ENCODE assay signal across 8 cellular contexts in genomic region chrX:153582896-153583295, GRCh38. TPM values are rescaled to one million over a fixed set of nuclear protein-coding genes. Genes with fewer than 3 reads are reported as not detected.
DNase-seq lines count a peak whose midpoint lies in the region; ATAC-seq and TF ChIP-seq lines count a peak whose summit lies in the region.

No MANE protein-coding gene starts in this region.

- ATAC-seq in GM18867 (IDR thresholded peaks at IDR 0.05; ENCODE audit: unreplicated experiment): peak; percentile 94
- peak; percentile 99 for ATAC-seq in HG02938 (IDR thresholded peaks at IDR 0.05; ENCODE audit: unreplicated experiment)
- ATAC-seq in memory B cell (ENCODE audit: low read depth): peak; percentile 100

- no peaks in the 10 kb centered on the region for H3K9me3 Mint-ChIP-seq in memory B cell

- no peaks in the 10 kb centered on the region for H3K27me3 ChIP-seq in OCI-LY3 (ENCODE audit: low read depth, low read length)
- H3K27me3 ChIP-seq in uterus: no peaks in the 10 kb centered on the region

- H2AFZ ChIP-seq in OCI-LY3 (ENCODE audit: low read depth, low read length): no peak overlapping the region

- TF ChIP-seq CTCF in OCI-LY3 (IDR thresholded peaks at IDR 0.05; ENCODE audit: low read depth, low read length) (no peak), uterus (IDR thresholded peaks at IDR 0.05) (no peak)

- intact Hi-C loops in uterus (cut with DNase I; ENCODE audit: low total_unique reads): no loop called here

- DNase-seq in activated T-helper 1 cell treated with Interleukin-2 at 50 U/mL for 16 hours (ENCODE audit: low read depth) (peak; percentile 37), memory B cell (ENCODE audit: low spot score in 2 of 2) (peak; percentile 27 to 69), uterus (no peak), NCI-H2196 treated with DMSO at 0.1 percent for 48 hours (lab: John Stamatoyannopoulos, UW; ENCODE audit: unreplicated experiment) (no peak), DMS79 treated with DMSO at 0.1 percent for 48 hours (lab: John Stamatoyannopoulos, UW) (no peak)

- no peak for TF ChIP-seq POLR2A in uterus (IDR thresholded peaks at IDR 0.05)

- peak overlapping the region; percentile 44 for H3K4me2 ChIP-seq in OCI-LY3 (ENCODE audit: low read length)

- H3K4me1 Mint-ChIP-seq in memory B cell: peaks cover 15% of the 10 kb centered on the region

- H3K79me2 ChIP-seq in OCI-LY3 (ENCODE audit: low read length): no peaks in the 10 kb centered on the region

- H3K9ac ChIP-seq in OCI-LY3 (ENCODE audit: low read length): peak overlapping the region; percentile 32; the same call in 1 of the 2 replicates

- H3K4me3 ChIP-seq in OCI-LY3 (ENCODE audit: low read length) (peak overlapping the region; percentile 44), uterus (no peak overlapping the region)

- peaks cover 11% of the 10 kb centered on the region for H3K36me3 Mint-ChIP-seq in memory B cell

- H3K9me3 ChIP-seq in OCI-LY3 (ENCODE audit: insufficient read depth, low read length) (no peaks in the 10 kb centered on the region), uterus (no peaks in the 10 kb centered on the region)

- peaks cover 22% of the 10 kb centered on the region for H3K4me1 ChIP-seq in OCI-LY3 (ENCODE audit: low read length)
- H3K4me1 ChIP-seq in uterus: no peaks in the 10 kb centered on the region

- no peaks in the 10 kb centered on the region for H3K27me3 Mint-ChIP-seq in memory B cell

- no peaks in the 10 kb centered on the region for H4K20me1 ChIP-seq in OCI-LY3 (ENCODE audit: insufficient read depth, low read length)

- H3K4me3 Mint-ChIP-seq in memory B cell: peak overlapping the region; percentile 38

- H3K36me3 ChIP-seq in OCI-LY3 (replicated peaks; ENCODE audit: low read depth, low read length) (no peaks in the 10 kb centered on the region), uterus (no peaks in the 10 kb centered on the region)

- peak overlapping the region; percentile 79 for H3K27ac Mint-ChIP-seq in memory B cell

- 0 out of 2 replicates have a peak overlapping the region, but pooled peaks have one; percentile 18 for H3K27ac ChIP-seq in OCI-LY3 (ENCODE audit: low read length)
- H3K27ac ChIP-seq in uterus: no peak overlapping the region

RNA-seq across cellular contexts. Expression of gene CCNQ, which starts 16.0 kb away (rescaled TPM):
- total RNA-seq in uterus: 10 to 100 TPM; 14.9 to 94.5 (median 29.3) TPM

Comparison
In these comparisons a context has a peak if more than half of its experiments do, and no peak if none do; other contexts are left out.
1. DNase-seq: peak in activated T-helper 1 cell treated with Interleukin-2 at 50 U/mL for 16 hours (single experiment) and memory B cell (2 of 2); none in uterus (0 of 2), NCI-H2196 treated with DMSO at 0.1 percent for 48 hours (single experiment) and DMS79 treated with DMSO at 0.1 percent for 48 hours (single experiment).
2. Peak in every context shown above with its lines, with median percentiles within 50 percentile points of each other: ATAC-seq.